ENCODE assay signal across 1 cellular context in the genomic region with DNA sequence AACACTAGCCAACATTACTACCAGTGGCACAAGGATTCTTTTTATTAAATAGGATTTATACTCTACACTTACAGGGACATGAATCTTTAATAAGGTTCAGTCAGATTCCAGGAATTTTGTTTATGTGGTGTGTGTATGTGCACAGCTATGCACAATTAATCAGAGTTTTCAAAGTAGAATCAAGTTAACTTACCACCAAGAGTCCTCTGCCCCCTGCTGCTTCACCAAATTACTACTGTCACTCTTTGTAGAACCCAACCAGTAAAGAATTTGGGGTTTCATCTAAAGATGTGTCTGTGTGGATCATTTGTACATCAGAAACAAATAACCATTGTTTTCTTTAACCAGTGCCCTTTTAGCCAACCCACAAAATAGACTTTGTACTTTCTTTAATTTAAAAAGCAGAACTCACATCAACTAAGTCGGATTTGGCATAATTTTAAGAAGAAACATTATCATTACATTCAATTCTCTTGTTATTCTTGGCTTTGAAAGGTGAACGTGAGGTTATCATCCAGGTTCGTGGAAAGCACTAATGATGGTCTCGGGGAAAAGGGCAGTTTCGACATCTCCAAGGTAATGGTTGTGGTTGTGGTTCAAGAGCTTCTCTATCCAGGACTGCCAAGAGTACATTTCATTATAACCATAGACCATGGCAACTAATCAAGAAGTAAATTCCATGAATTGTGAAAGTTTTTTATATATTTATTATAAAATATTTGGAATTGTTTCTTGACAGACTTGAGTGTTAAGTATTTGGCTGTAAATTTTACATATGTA.
TF ChIP-seq lines count a peak whose summit lies in the region.

No MANE protein-coding gene starts in this region.

TF ChIP-seq in HepG2, 621 proteins besides CTCF, POLR2A, EP300 and RAD21 (continued from another document):
- TF ChIP-seq, protein P1, sequence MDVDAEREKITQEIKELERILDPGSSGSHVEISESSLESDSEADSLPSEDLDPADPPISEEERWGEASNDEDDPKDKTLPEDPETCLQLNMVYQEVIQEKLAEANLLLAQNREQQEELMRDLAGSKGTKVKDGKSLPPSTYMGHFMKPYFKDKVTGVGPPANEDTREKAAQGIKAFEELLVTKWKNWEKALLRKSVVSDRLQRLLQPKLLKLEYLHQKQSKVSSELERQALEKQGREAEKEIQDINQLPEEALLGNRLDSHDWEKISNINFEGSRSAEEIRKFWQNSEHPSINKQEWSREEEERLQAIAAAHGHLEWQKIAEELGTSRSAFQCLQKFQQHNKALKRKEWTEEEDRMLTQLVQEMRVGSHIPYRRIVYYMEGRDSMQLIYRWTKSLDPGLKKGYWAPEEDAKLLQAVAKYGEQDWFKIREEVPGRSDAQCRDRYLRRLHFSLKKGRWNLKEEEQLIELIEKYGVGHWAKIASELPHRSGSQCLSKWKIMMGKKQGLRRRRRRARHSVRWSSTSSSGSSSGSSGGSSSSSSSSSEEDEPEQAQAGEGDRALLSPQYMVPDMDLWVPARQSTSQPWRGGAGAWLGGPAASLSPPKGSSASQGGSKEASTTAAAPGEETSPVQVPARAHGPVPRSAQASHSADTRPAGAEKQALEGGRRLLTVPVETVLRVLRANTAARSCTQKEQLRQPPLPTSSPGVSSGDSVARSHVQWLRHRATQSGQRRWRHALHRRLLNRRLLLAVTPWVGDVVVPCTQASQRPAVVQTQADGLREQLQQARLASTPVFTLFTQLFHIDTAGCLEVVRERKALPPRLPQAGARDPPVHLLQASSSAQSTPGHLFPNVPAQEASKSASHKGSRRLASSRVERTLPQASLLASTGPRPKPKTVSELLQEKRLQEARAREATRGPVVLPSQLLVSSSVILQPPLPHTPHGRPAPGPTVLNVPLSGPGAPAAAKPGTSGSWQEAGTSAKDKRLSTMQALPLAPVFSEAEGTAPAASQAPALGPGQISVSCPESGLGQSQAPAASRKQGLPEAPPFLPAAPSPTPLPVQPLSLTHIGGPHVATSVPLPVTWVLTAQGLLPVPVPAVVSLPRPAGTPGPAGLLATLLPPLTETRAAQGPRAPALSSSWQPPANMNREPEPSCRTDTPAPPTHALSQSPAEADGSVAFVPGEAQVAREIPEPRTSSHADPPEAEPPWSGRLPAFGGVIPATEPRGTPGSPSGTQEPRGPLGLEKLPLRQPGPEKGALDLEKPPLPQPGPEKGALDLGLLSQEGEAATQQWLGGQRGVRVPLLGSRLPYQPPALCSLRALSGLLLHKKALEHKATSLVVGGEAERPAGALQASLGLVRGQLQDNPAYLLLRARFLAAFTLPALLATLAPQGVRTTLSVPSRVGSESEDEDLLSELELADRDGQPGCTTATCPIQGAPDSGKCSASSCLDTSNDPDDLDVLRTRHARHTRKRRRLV (CRISPR knock-in tag; IDR thresholded peaks at IDR 0.05), result no peak
- TF ChIP-seq, protein P2, sequence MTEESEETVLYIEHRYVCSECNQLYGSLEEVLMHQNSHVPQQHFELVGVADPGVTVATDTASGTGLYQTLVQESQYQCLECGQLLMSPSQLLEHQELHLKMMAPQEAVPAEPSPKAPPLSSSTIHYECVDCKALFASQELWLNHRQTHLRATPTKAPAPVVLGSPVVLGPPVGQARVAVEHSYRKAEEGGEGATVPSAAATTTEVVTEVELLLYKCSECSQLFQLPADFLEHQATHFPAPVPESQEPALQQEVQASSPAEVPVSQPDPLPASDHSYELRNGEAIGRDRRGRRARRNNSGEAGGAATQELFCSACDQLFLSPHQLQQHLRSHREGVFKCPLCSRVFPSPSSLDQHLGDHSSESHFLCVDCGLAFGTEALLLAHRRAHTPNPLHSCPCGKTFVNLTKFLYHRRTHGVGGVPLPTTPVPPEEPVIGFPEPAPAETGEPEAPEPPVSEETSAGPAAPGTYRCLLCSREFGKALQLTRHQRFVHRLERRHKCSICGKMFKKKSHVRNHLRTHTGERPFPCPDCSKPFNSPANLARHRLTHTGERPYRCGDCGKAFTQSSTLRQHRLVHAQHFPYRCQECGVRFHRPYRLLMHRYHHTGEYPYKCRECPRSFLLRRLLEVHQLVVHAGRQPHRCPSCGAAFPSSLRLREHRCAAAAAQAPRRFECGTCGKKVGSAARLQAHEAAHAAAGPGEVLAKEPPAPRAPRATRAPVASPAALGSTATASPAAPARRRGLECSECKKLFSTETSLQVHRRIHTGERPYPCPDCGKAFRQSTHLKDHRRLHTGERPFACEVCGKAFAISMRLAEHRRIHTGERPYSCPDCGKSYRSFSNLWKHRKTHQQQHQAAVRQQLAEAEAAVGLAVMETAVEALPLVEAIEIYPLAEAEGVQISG (CRISPR knock-in tag; IDR thresholded peaks at IDR 0.05), result no peak
- TF ChIP-seq MIXL1 (CRISPR knock-in tag; IDR thresholded peaks at IDR 0.05), result no peak
